ENCODE assay signal across 8 cellular contexts in the genomic region with DNA sequence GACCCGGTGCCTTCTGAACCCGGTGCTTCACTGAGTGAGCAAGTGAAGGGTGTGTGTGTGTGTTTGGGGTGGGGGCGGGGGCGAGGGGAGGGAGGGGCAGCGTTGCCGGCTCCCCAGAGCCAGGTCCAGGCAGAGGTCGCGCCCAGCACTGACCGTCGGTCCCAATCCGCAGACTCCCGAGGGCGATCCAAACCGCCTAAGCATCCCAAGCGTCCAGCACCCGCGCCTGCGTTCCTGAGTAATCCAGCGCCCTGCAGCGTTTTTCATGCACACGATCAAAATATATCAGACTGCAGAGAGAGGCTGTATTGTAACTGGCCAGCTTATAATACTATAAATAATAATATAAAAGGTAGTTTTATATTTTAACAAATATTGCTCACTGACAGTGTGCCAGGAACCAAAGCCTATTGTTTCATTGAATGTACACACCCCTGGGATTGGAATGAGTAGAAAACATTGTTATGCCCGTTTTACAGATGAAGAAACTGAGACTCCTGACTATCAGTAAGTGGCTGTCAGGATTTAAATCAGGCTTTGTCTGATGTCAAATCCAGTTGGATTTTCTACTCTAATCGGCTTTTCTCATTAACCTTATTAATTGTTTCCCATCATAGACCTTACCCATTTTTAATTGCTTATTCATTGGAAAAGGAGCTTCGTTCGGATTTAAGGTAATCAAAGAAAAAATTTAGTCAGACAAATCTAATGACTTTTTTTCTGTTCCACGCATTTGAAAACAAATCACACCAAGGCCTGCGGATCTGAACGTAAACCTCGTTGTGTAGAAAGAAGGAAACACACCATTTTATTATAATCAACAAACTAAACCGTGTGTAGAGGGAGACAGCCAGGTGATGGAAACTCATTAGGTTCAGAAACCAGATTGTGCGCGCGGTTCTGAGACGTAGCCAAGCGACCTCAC. TPM values are rescaled to one million over a fixed set of nuclear protein-coding genes. Genes with fewer than 3 reads are reported as not detected.
DNase-seq lines count a peak whose midpoint lies in the region; ATAC-seq and TF ChIP-seq lines count a peak whose summit lies in the region.

No MANE protein-coding gene starts in this region.

- peak overlapping the region; percentile 79 for H3K4me3 ChIP-seq in MM.1S (ENCODE audit: low read length)
- peak overlapping the region; percentile 47 for H3K4me3 ChIP-seq in ectodermal cell (ENCODE audit: insufficient read depth, low read depth, low read length)
- H3K4me3 ChIP-seq in skeletal muscle cell (ENCODE audit: low read depth, low read length) = peak overlapping the region; percentile 51

- H3K9me2 ChIP-seq in MM.1S (replicated peaks; ENCODE audit: insufficient read depth, low read length) = no peaks in the 10 kb centered on the region

- H3K27me3 ChIP-seq in MM.1S (replicated peaks; ENCODE audit: insufficient read depth, low read length) (peaks cover 17% of the 10 kb centered on the region; the same call in 1 of the 2 replicates), ectodermal cell (ENCODE audit: control insufficient read depth, insufficient read depth, low read length, poor library complexity, severe bottlenecking) (peaks cover 62% of the 10 kb centered on the region)

- no peak for TF ChIP-seq CTCF in MM.1S (IDR thresholded peaks at IDR 0.05; ENCODE audit: low read length)

- H3K4me2 ChIP-seq in MM.1S (ENCODE audit: low read depth, low read length) = peak overlapping the region; percentile 92

- H3F3A ChIP-seq in MM.1S (ENCODE audit: insufficient read depth, low read length) = peaks cover 5% of the 10 kb centered on the region

- H3K27ac ChIP-seq in MM.1S (ENCODE audit: low read length) (no peak overlapping the region), ectodermal cell (ENCODE audit: insufficient read depth, low read depth, low read length, poor library complexity, severe bottlenecking) (no peak overlapping the region)

- peak overlapping the region; percentile 56; the same call in 1 of the 2 replicates for H3K9ac ChIP-seq in MM.1S (ENCODE audit: low read length)

- no peaks in the 10 kb centered on the region for H4K20me1 ChIP-seq in MM.1S (ENCODE audit: insufficient read depth, low read length)

- H3K36me3 ChIP-seq in MM.1S (replicated peaks; ENCODE audit: insufficient read depth, low read length) (no peaks in the 10 kb centered on the region), ectodermal cell (ENCODE audit: control insufficient read depth, insufficient read depth, low read length) (no peaks in the 10 kb centered on the region)

- no peaks in the 10 kb centered on the region for H3K79me2 ChIP-seq in MM.1S (ENCODE audit: low read length)

- DNase-seq in NCI-H1417 (lab: John Stamatoyannopoulos, UW) = peak; percentile 50 to 80 (median 67)
- no peak for DNase-seq in NCI-H1417 treated with DMSO at 0.1 percent for 48 hours (lab: John Stamatoyannopoulos, UW)
- DNase-seq in MM.1S = peak; percentile 17
- DNase-seq in skeletal muscle cell (ENCODE audit: low read depth) = no peak
- DNase-seq in stimulated activated CD8-positive, alpha-beta memory T cell treated with anti-CD3 and anti-CD28 coated beads, Interleukin-4, amount 100 ng/mL, for 48 hours = no peak

- ATAC-seq in HG02973 (IDR thresholded peaks at IDR 0.05; ENCODE audit: unreplicated experiment) = no peak
- ATAC-seq in esophagus mucosa = no peak

- H3K4me1 ChIP-seq in MM.1S (ENCODE audit: low read length) (peaks cover 5% of the 10 kb centered on the region), ectodermal cell (ENCODE audit: control insufficient read depth, insufficient read depth, low read length) (peaks cover 4% of the 10 kb centered on the region)

- peak overlapping the region; percentile 95 for H2AFZ ChIP-seq in MM.1S (ENCODE audit: low read length)

- H3K9me3 ChIP-seq in MM.1S (replicated peaks; ENCODE audit: insufficient read depth, low read length) = no peaks in the 10 kb centered on the region
- H3K9me3 ChIP-seq in ectodermal cell (ENCODE audit: control insufficient read depth, low read length) = no peaks in the 10 kb centered on the region

- WGBS in ectodermal cell, 2 experiments = 15% methylated on average over 34 to 35 of the region's 35 CpGs

RNA-seq across cellular contexts. Expression of a gene that starts 4.0 kb away (rescaled TPM):
- polyA plus RNA-seq in ectodermal cell (2013, experiment 1 of 4) = 2.0 TPM
- 1.3 TPM for polyA plus RNA-seq in ectodermal cell (2013, experiment 2 of 4)
- polyA plus RNA-seq in ectodermal cell (2013, experiment 3 of 4) = 1.8 TPM
- 1.6 TPM for polyA plus RNA-seq in ectodermal cell (2013, experiment 4 of 4)
- not detected for total RNA-seq in esophagus mucosa

Comparison
In these comparisons a context has a peak if more than half of its experiments do, and no peak if none do; other contexts are left out.
1. DNase-seq: peak in NCI-H1417 (3 of 3) and MM.1S (single experiment); none in NCI-H1417 treated with DMSO at 0.1 percent for 48 hours (single experiment), skeletal muscle cell (single experiment) and stimulated activated CD8-positive, alpha-beta memory T cell treated with anti-CD3 and anti-CD28 coated beads, Interleukin-4, amount 100 ng/mL, for 48 hours (single experiment).
2. Peak in every context shown above with its lines, with median percentiles within 50 percentile points of each other: H3K4me3 ChIP-seq.